ENCODE assay signal across 1 cellular context in the genomic region with DNA sequence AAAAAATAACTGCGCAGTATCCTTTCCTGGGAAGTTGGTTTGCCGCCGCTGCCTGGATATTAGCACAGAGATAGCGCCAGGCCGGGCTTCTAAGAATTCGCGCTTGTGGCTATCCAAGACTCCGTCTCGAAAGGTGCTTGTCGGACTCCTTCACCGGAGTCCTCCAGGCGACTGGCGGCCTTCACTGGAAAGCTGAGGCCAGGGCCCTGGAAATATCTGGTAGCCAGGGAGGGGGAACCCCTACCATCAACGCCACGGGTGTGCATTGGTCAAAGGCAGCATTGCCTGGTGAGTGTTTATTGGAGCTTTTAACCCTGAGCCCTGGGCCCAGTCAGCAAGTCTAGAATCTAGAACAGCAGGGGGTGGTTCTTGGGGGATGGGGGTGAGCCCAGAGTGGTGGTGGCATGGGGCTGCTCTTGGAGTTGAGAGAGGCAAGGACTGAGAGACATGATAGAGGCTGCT.
TF ChIP-seq lines count a peak whose summit lies in the region.

No MANE protein-coding gene starts in this region.

TF ChIP-seq in GM12878, 131 proteins besides CTCF, POLR2A, EP300 and RAD21:
- no peak for TF ChIP-seq JUNB (IDR thresholded peaks at IDR 0.05)
- TF ChIP-seq IKZF2 (IDR thresholded peaks at IDR 0.05), result 0 out of 4 replicates have a peak, but pooled peaks have one; percentile 8 to 36
- peak; percentile 57; the same call in 1 of the 2 replicates for TF ChIP-seq PML (IDR thresholded peaks at IDR 0.05; ENCODE audit: low read length)
- no peak for TF ChIP-seq YY1 (IDR thresholded peaks at IDR 0.05; ENCODE audit: low read depth, low read length)
- TF ChIP-seq IKZF1 (conservative IDR thresholded peaks at IDR 0.05), result peak; percentile 13
- TF ChIP-seq, protein P1, sequence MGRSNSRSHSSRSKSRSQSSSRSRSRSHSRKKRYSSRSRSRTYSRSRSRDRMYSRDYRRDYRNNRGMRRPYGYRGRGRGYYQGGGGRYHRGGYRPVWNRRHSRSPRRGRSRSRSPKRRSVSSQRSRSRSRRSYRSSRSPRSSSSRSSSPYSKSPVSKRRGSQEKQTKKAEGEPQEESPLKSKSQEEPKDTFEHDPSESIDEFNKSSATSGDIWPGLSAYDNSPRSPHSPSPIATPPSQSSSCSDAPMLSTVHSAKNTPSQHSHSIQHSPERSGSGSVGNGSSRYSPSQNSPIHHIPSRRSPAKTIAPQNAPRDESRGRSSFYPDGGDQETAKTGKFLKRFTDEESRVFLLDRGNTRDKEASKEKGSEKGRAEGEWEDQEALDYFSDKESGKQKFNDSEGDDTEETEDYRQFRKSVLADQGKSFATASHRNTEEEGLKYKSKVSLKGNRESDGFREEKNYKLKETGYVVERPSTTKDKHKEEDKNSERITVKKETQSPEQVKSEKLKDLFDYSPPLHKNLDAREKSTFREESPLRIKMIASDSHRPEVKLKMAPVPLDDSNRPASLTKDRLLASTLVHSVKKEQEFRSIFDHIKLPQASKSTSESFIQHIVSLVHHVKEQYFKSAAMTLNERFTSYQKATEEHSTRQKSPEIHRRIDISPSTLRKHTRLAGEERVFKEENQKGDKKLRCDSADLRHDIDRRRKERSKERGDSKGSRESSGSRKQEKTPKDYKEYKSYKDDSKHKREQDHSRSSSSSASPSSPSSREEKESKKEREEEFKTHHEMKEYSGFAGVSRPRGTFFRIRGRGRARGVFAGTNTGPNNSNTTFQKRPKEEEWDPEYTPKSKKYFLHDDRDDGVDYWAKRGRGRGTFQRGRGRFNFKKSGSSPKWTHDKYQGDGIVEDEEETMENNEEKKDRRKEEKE (IDR thresholded peaks at IDR 0.05), result no peak
- TF ChIP-seq KLF5 (IDR thresholded peaks at IDR 0.05; ENCODE audit: partially characterized antibody), result no peak
- no peak for TF ChIP-seq RBBP5 (conservative IDR thresholded peaks at IDR 0.05)
- 0 out of 2 replicates have a peak, but pooled peaks have one; percentile 7 for TF ChIP-seq CBFB (IDR thresholded peaks at IDR 0.05; ENCODE audit: low read depth)
- TF ChIP-seq, protein P2, sequence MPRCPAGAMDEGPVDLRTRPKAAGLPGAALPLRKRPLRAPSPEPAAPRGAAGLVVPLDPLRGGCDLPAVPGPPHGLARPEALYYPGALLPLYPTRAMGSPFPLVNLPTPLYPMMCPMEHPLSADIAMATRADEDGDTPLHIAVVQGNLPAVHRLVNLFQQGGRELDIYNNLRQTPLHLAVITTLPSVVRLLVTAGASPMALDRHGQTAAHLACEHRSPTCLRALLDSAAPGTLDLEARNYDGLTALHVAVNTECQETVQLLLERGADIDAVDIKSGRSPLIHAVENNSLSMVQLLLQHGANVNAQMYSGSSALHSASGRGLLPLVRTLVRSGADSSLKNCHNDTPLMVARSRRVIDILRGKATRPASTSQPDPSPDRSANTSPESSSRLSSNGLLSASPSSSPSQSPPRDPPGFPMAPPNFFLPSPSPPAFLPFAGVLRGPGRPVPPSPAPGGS (IDR thresholded peaks at IDR 0.05; ENCODE audit: borderline replicate concordance, insufficient read depth, low read depth, low read length, poor library complexity, severe bottlenecking), result peak; percentile 1
